In the genomic region with DNA sequence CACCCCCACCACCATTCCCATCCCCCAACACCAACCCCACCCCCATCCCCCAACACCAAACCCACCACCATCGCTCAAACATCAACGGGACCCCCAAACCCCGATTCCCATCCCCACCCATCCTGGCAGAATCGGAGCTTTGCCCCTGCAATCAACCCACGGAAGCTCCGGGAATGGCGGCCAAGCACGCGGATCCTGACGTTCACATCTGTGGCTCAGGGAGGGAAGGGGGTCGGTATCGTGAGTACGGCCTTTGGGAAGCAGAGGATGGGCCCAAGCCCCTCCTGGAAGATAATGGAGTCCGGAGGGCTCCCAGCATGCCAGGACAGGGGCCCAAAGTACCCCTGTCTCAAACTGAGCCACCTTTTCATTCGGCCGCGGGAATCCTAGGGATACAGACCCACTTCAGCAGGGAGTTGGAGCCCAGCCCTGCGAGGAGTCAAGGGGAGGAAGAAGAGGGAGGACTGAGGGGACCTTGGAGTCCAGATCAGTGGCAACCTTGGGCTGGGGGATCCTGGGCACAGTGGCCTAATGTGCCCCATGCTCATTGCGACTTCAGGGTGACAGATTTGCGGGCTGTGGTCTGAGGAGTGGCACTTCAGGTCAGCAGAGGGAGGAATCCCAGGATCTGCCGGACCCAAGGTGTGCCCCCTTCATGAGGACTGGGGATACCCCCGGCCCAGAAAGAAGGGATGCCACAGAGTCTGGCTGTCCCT, we compare ENCODE assay signal across 17 cellular contexts. TPM values are rescaled to one million over a fixed set of nuclear protein-coding genes. Genes with fewer than 3 reads are reported as not detected.
"Had no signal": no experiment of that assay in that cellular context is flagged by ENCODE, and none has a peak within 500 bp of the region (broad histone marks: within the 10 kb centered on the region; RNA-seq: fewer than 3 reads in every experiment).

No MANE protein-coding gene starts in this region.

RNA-seq across cellular contexts. Expression of a gene that starts 0.7 kb away (rescaled TPM):
- total RNA-seq: dermis microvascular lymphatic vessel endothelial cell; esophagus squamous epithelium; heart right ventricle; left ventricle myocardium superior; lower lobe of right lung; mesothelial cell of epicardium; mucosa of descending colon; natural killer cell treated with Interleukin-12 subunit alpha and Interleukin-12 subunit beta and Interleukin-15 and Interleukin-18, amount 100 ng/mL, for 72 hours; neural crest cell; omental fat pad; psoas muscle; renal cortical epithelial cell; right cardiac atrium; suprapubic skin; transverse colon; upper lobe of right lung; uterus had no signal

RNA-seq across cellular contexts. Expression of a gene that starts 0.8 kb away (rescaled TPM):
- total RNA-seq: dermis microvascular lymphatic vessel endothelial cell; esophagus squamous epithelium; heart right ventricle; left ventricle myocardium superior; lower lobe of right lung; mesothelial cell of epicardium; mucosa of descending colon; natural killer cell treated with Interleukin-12 subunit alpha and Interleukin-12 subunit beta and Interleukin-15 and Interleukin-18, amount 100 ng/mL, for 72 hours; neural crest cell; omental fat pad; psoas muscle; renal cortical epithelial cell; right cardiac atrium; suprapubic skin; transverse colon; upper lobe of right lung; uterus had no signal

RNA-seq across cellular contexts. Expression of a gene that starts 19.3 kb away (rescaled TPM):
- total RNA-seq: dermis microvascular lymphatic vessel endothelial cell; esophagus squamous epithelium; heart right ventricle; left ventricle myocardium superior; lower lobe of right lung; mesothelial cell of epicardium; mucosa of descending colon; natural killer cell treated with Interleukin-12 subunit alpha and Interleukin-12 subunit beta and Interleukin-15 and Interleukin-18, amount 100 ng/mL, for 72 hours; neural crest cell; omental fat pad; psoas muscle; renal cortical epithelial cell; right cardiac atrium; suprapubic skin; transverse colon; upper lobe of right lung; uterus had no signal

RNA-seq across cellular contexts. Expression of a gene that starts 19.9 kb away (rescaled TPM):
- total RNA-seq: dermis microvascular lymphatic vessel endothelial cell; esophagus squamous epithelium; heart right ventricle; left ventricle myocardium superior; lower lobe of right lung; mesothelial cell of epicardium; mucosa of descending colon; natural killer cell treated with Interleukin-12 subunit alpha and Interleukin-12 subunit beta and Interleukin-15 and Interleukin-18, amount 100 ng/mL, for 72 hours; neural crest cell; omental fat pad; psoas muscle; renal cortical epithelial cell; right cardiac atrium; suprapubic skin; transverse colon; upper lobe of right lung; uterus had no signal

RNA-seq across cellular contexts. Expression of a gene that starts 24.7 kb away (rescaled TPM):
- total RNA-seq: dermis microvascular lymphatic vessel endothelial cell; esophagus squamous epithelium; heart right ventricle; left ventricle myocardium superior; lower lobe of right lung; mesothelial cell of epicardium; mucosa of descending colon; natural killer cell treated with Interleukin-12 subunit alpha and Interleukin-12 subunit beta and Interleukin-15 and Interleukin-18, amount 100 ng/mL, for 72 hours; neural crest cell; omental fat pad; psoas muscle; renal cortical epithelial cell; right cardiac atrium; suprapubic skin; transverse colon; upper lobe of right lung; uterus had no signal
